In genomic region chr10:4812952-4813351, GRCh38 we compare ENCODE assay signal across 13 cellular contexts. TPM values are rescaled to one million over a fixed set of nuclear protein-coding genes. Genes with fewer than 3 reads are reported as not detected.
DNase-seq lines count a peak whose midpoint lies in the region; ATAC-seq, FAIRE-seq and TF ChIP-seq lines count a peak whose summit lies in the region.
"Had no signal": no experiment of that assay in that cellular context is flagged by ENCODE, and none has a peak within 500 bp of the region (broad histone marks: within the 10 kb centered on the region; RNA-seq: fewer than 3 reads in every experiment).

No MANE protein-coding gene starts in this region.

- no peak overlapping the region for H2BK5ac ChIP-seq in H1 (ENCODE audit: low read depth, low read length)
- H2BK5ac ChIP-seq in neuronal stem cell (ENCODE audit: low read length): no peak overlapping the region

- H3K9me2 ChIP-seq in PC-3 (replicated peaks; ENCODE audit: low read length): no peaks in the 10 kb centered on the region

- H2BK15ac ChIP-seq in H1 (ENCODE audit: low read length): no peak overlapping the region
- no peak overlapping the region for H2BK15ac ChIP-seq in neuronal stem cell (ENCODE audit: low read length)

- no peak overlapping the region for H2AFZ ChIP-seq in PC-3 (ENCODE audit: low read length)
- H2AFZ ChIP-seq in H1 (ENCODE audit: low read length): no peak overlapping the region
- no peak overlapping the region for H2AFZ ChIP-seq in neuronal stem cell (ENCODE audit: low read length)

- 82% methylated on average over 5 of the region's 5 CpGs; no CpG with 5 or more reads in 1 of the 2 experiments for WGBS in H1 (ENCODE audit: extremely low coverage in 1 of 2, insufficient coverage in 1 of 2, insufficient read length in 1 of 2, insufficient replicate concordance in 2 of 2, low coverage in 1 of 2, low lambda C conversion rate in 2 of 2, missing lambda C conversion rate in 1 of 2), 2 experiments
- no CpG with 5 or more reads among the region's 5 CpGs for WGBS in neuronal stem cell (ENCODE audit: extremely low coverage in 2 of 2, insufficient read length in 2 of 2, insufficient replicate concordance in 1 of 2), 2 donors

- H3K4ac ChIP-seq in H1 (replicated peaks; ENCODE audit: insufficient read length, low read depth, low read length): no peak overlapping the region
- no peak overlapping the region for H3K4ac ChIP-seq in neuronal stem cell (ENCODE audit: low read length)

- H3K4me3 ChIP-seq in PC-3 (ENCODE audit: low read length) (no peak overlapping the region), H1 (ENCODE audit: extremely low read depth in 1 of 4, insufficient read depth in 2 of 4, low read depth in 3 of 4, low read length in 4 of 4) (no peak overlapping the region), neuronal stem cell (ENCODE audit: low read length in 2 of 2) (no peak overlapping the region)

- H3K79me1 ChIP-seq in H1 (ENCODE audit: low read depth, low read length): no peaks in the 10 kb centered on the region
- H3K79me1 ChIP-seq in neuronal stem cell (ENCODE audit: low read depth, low read length): no peaks in the 10 kb centered on the region

- H3K36me3 ChIP-seq in PC-3 (ENCODE audit: low read depth, low read length): no peaks in the 10 kb centered on the region
- H3K36me3 ChIP-seq in H1 (ENCODE audit: control insufficient read depth in 2 of 4, insufficient read depth in 4 of 4, low read length in 3 of 4): no peaks in the 10 kb centered on the region
- H3K36me3 ChIP-seq in neuronal stem cell (replicated peaks in 1 of 2; ENCODE audit: control insufficient read depth in 2 of 2, insufficient read depth in 2 of 2, low read length in 2 of 2): no peaks in the 10 kb centered on the region

- H3K23ac ChIP-seq in H1 (ENCODE audit: insufficient read length) (no peak overlapping the region), neuronal stem cell (ENCODE audit: low read depth, low read length, poor library complexity) (no peak overlapping the region)

- H2AK5ac ChIP-seq in H1 (ENCODE audit: low read depth, low read length) (no peak overlapping the region), neuronal stem cell (ENCODE audit: low read depth, low read length) (no peak overlapping the region)

- H3K9ac ChIP-seq in PC-3 (ENCODE audit: low read length) (peak overlapping the region; percentile 33; the same call in 1 of the 2 replicates), H1 (replicated peaks in 1 of 4; ENCODE audit: extremely low read depth in 1 of 4, low read depth in 3 of 4, low read length in 3 of 4) (no peak overlapping the region), neuronal stem cell (ENCODE audit: low read depth, low read length, poor library complexity) (no peak overlapping the region)

- BruUV-seq in PC-3 (replicated peaks; lab: Mats Ljungman, UMichigan): no TSS peak

- no peaks in the 10 kb centered on the region for H3K79me2 ChIP-seq in PC-3 (ENCODE audit: low read length)
- no peaks in the 10 kb centered on the region for H3K79me2 ChIP-seq in H1 (ENCODE audit: control insufficient read depth in 1 of 2, insufficient read depth in 2 of 2, low read length in 2 of 2)

- no peaks in the 10 kb centered on the region for H3K36me3 Mint-ChIP-seq in type B pancreatic cell
- H3K36me3 Mint-ChIP-seq: naive B cell had no signal

- H3K18ac ChIP-seq in H1 (ENCODE audit: extremely low read depth, low read length): no peak overlapping the region
- no peak overlapping the region for H3K18ac ChIP-seq in neuronal stem cell (ENCODE audit: low read length)

- H4K20me1 ChIP-seq in PC-3 (ENCODE audit: low read length): no peaks in the 10 kb centered on the region
- no peaks in the 10 kb centered on the region for H4K20me1 ChIP-seq in H1 (replicated peaks in 1 of 2; ENCODE audit: control insufficient read depth in 1 of 2, insufficient read depth in 2 of 2, low read length in 2 of 2)

- no peak overlapping the region for H4K5ac ChIP-seq in H1 (ENCODE audit: insufficient read length, low read depth, low read length)

- no peak for TF ChIP-seq RAD21 in H1 (IDR thresholded peaks at IDR 0.05 in 1 of 2, conservative IDR thresholded peaks at IDR 0.05 in 1 of 2; ENCODE audit: low read depth in 2 of 2, low read length in 2 of 2)

- no peaks in the 10 kb centered on the region for H3K9me3 Mint-ChIP-seq in type B pancreatic cell

- H4K91ac ChIP-seq in H1 (replicated peaks; ENCODE audit: insufficient read length, low read length): no peak overlapping the region
- no peak overlapping the region for H4K91ac ChIP-seq in neuronal stem cell (ENCODE audit: low read depth, low read length, poor library complexity)

- H3K14ac ChIP-seq in H1 (ENCODE audit: insufficient read length) (no peak overlapping the region), neuronal stem cell (ENCODE audit: low read length) (no peak overlapping the region)

- no peak overlapping the region for H2BK120ac ChIP-seq in H1 (replicated peaks; ENCODE audit: low read depth, low read length)
- H2BK120ac ChIP-seq in neuronal stem cell (ENCODE audit: low read depth, low read length): no peak overlapping the region

- no peak for TF ChIP-seq POLR2A in H1 (IDR thresholded peaks at IDR 0.05; ENCODE audit: control extremely low read depth in 1 of 2, low read depth in 2 of 2, low read length in 2 of 2)

- no peak overlapping the region for H3K56ac ChIP-seq in H1 (replicated peaks; ENCODE audit: insufficient read length, low read depth, low read length)

- no peaks in the 10 kb centered on the region for H3K27me3 Mint-ChIP-seq in type B pancreatic cell

- H3K9me3 ChIP-seq in PC-3 (ENCODE audit: low read length): no peaks in the 10 kb centered on the region
- peaks cover 3 to 7% of the 10 kb centered on the region in 2 experiments; a peak in 2 of 4 replicates for H3K9me3 ChIP-seq in H1 (ENCODE audit: insufficient read depth in 2 of 2, low read depth in 1 of 2, low read length in 1 of 2)
- H3K9me3 ChIP-seq in neuronal stem cell (replicated peaks in 1 of 2; ENCODE audit: control insufficient read depth in 2 of 2, insufficient read depth in 1 of 2, low read depth in 1 of 2, low read length in 2 of 2): no peaks in the 10 kb centered on the region

- H3K27ac ChIP-seq in PC-3 (ENCODE audit: low read length) (peak overlapping the region; percentile 67), H1 (ENCODE audit: low read depth, low read length) (no peak overlapping the region), neuronal stem cell (replicated peaks; ENCODE audit: low read length) (no peak overlapping the region)

- CTCF ChIA-PET in PC-3 (lab: Charles Lee): no interaction called here
- CTCF ChIA-PET in H1 (lab: Charles Lee; ENCODE audit: partially characterized antibody): interaction anchor here (0.9 to 2.7 kb wide), 3 partner anchors 37 to 528 kb away, joined by 3 to 17 read pairs (median 5); no protein-coding TSS in a partner anchor

- peaks cover 2% of the 10 kb centered on the region; the same call in 1 of the 2 replicates for H3K23me2 ChIP-seq in H1 (ENCODE audit: low read depth, low read length)

- H2BK20ac ChIP-seq in H1 (ENCODE audit: low read length): no peak overlapping the region

- H3F3A ChIP-seq in PC-3 (ENCODE audit: low read length, unreplicated experiment): no peaks in the 10 kb centered on the region

- no peak for TF ChIP-seq EP300 in H1 (IDR thresholded peaks at IDR 0.05; ENCODE audit: borderline replicate concordance in 1 of 2, low read depth in 2 of 2, low read length in 2 of 2)

- H3K27me3 ChIP-seq in PC-3 (ENCODE audit: low read length) (no peaks in the 10 kb centered on the region), H1 (replicated peaks in 1 of 4; ENCODE audit: control insufficient read depth in 3 of 4, extremely low read depth in 1 of 4, insufficient read depth in 3 of 4, low read length in 3 of 4) (no peaks in the 10 kb centered on the region), neuronal stem cell (ENCODE audit: control insufficient read depth in 3 of 3, insufficient read depth in 3 of 3, low read depth in 1 of 3, low read length in 3 of 3) (no peaks in the 10 kb centered on the region)

- no peak overlapping the region for H3K4me3 Mint-ChIP-seq in type B pancreatic cell
- H3K4me3 Mint-ChIP-seq: naive B cell had no signal

- TF ChIP-seq CTCF in PC-3 (conservative IDR thresholded peaks at IDR 0.05; ENCODE audit: low read depth, low read length) (no peak), H1 (IDR thresholded peaks at IDR 0.05; ENCODE audit: control extremely low read depth in 1 of 3, insufficient read depth in 1 of 3, low read depth in 1 of 3, low read length in 3 of 3) (no peak), type B pancreatic cell (conservative IDR thresholded peaks at IDR 0.05) (no peak)

- no peak for FAIRE-seq in H1 (lab: Jason Lieb, UNC)

- H3K4me1 Mint-ChIP-seq in type B pancreatic cell (ENCODE audit: unreplicated experiment): no peaks in the 10 kb centered on the region

- peak; percentile 80 for ATAC-seq in PC-3
- no peak for ATAC-seq in GM19463 (IDR thresholded peaks at IDR 0.05; ENCODE audit: unreplicated experiment)

- H3K4me2 ChIP-seq in PC-3 (ENCODE audit: low read length): no peak overlapping the region
- H3K4me2 ChIP-seq in H1 (ENCODE audit: insufficient read depth in 1 of 2, low read depth in 2 of 2, low read length in 2 of 2): no peak overlapping the region
- H3K4me2 ChIP-seq in neuronal stem cell (ENCODE audit: insufficient read depth, low read length, poor library complexity, severe bottlenecking): no peak overlapping the region

- intact Hi-C loops in PC-3 (cut with micrococcal nuclease): no loop called here

- POLR2A ChIA-PET in PC-3 (lab: Charles Lee; ENCODE audit: unreplicated experiment): no interaction called here
- POLR2A ChIA-PET in H1 (lab: Charles Lee; ENCODE audit: partially characterized antibody): no interaction called here

- H3K4me1 ChIP-seq in PC-3 (ENCODE audit: insufficient read depth, low read length): peaks cover 17% of the 10 kb centered on the region
- H3K4me1 ChIP-seq in H1 (replicated peaks in 1 of 4; ENCODE audit: control insufficient read depth in 3 of 4, insufficient read depth in 4 of 4, low read length in 3 of 4): no peaks in the 10 kb centered on the region
- no peaks in the 10 kb centered on the region for H3K4me1 ChIP-seq in neuronal stem cell (ENCODE audit: control insufficient read depth in 2 of 2, insufficient read depth in 1 of 2, low read depth in 1 of 2, low read length in 2 of 2)

- H4K8ac ChIP-seq in H1 (ENCODE audit: extremely low read depth, insufficient read depth, low read length) (no peak overlapping the region), neuronal stem cell (ENCODE audit: low read depth, low read length) (no peak overlapping the region)

- H3K27ac Mint-ChIP-seq in type B pancreatic cell: no peak overlapping the region
- H3K27ac Mint-ChIP-seq: naive B cell had no signal

- DNase-seq in EL (peak; percentile 84), PC-3 (peak; percentile 66), H1 (ENCODE audit: low read depth in 1 of 2, low spot score in 2 of 2) (no peak), non-pigmented ciliary epithelial cell (ENCODE audit: low read depth) (peak; percentile 84), type B pancreatic cell (ENCODE audit: extremely low spot score, unreplicated experiment) (no peak), neuronal stem cell (ENCODE audit: low spot score) (no peak)
- no peak for DNase-seq in activated CD8-positive, alpha-beta memory T cell treated with anti-CD3 and anti-CD28 coated beads, Interleukin-2, amount 50 U/mL, for 4 hours
- DNase-seq: activated CD4-positive, alpha-beta T cell treated with anti-CD3 and anti-CD28 coated beads, Interleukin-2, amount 50 U/mL, for 48 hours; head of caudate nucleus; naive B cell; NCI-H1092; RPMI8226 had no signal

- H2BK12ac ChIP-seq in H1 (ENCODE audit: low read depth, low read length): no peak overlapping the region
- H2BK12ac ChIP-seq in neuronal stem cell (ENCODE audit: low read length): no peak overlapping the region

RNA-seq across cellular contexts. Expression of gene AKR1E2, which starts 13.1 kb away (rescaled TPM):
- 0.36 TPM in 1 of 2 replicates, not detected in the other for total RNA-seq in PC-3 (2014; rRNA removed)
- total RNA-seq in H1 (2021; fragmentation: NEBNext Ultra II Directional; extraction: Animal tissue kit (Norgen Biotek cat#: 25700)): 3.5 TPM in 2 replicates
- 2.1 and 2.6 TPM in 2 replicates for polyA plus RNA-seq in H1 (2011; rRNA removed)
- 4.8 TPM for polyA plus RNA-seq in H1 (2011; cell fraction: cytosol; rRNA removed)
- 6.2 TPM for polyA plus RNA-seq in H1 (2011; cell fraction: nucleus; rRNA removed)
- 0.99 to 3.1 TPM (median 2.2 TPM) in 4 replicates for polyA plus RNA-seq in H1 (2012, experiment 1 of 2)
- 1.6 TPM for polyA plus RNA-seq in H1 (2012, experiment 2 of 2)
- polyA plus RNA-seq in H1 (2013, experiment 1 of 2): 1.4 TPM
- polyA plus RNA-seq in H1 (2013, experiment 2 of 2): 1.2 TPM
- polyA minus RNA-seq in H1 (2011; rRNA and poly(A)+ RNA removed): 11.6 and 14.8 TPM in 2 replicates
- polyA minus RNA-seq in H1 (2011; cell fraction: cytosol; rRNA and poly(A)+ RNA removed): 4.0 TPM
- 13.4 TPM for polyA minus RNA-seq in H1 (2011; cell fraction: nucleus; rRNA and poly(A)+ RNA removed)
- total RNA-seq in type B pancreatic cell (ENCODE audit: low replicate concordance): 4.7 and 6.6 TPM in 2 replicates
- polyA plus RNA-seq in neuronal stem cell (2013, experiment 1 of 2): 1.2 TPM
- 1.1 TPM for polyA plus RNA-seq in neuronal stem cell (2013, experiment 2 of 2)

Comparison
In these comparisons a context has a peak if more than half of its experiments do, and no peak if none do; other contexts are left out.
1. DNase-seq: peak in EL (single experiment), PC-3 (single experiment) and non-pigmented ciliary epithelial cell (single experiment); none in H1 (0 of 2), activated CD8-positive, alpha-beta memory T cell treated with anti-CD3 and anti-CD28 coated beads, Interleukin-2, amount 50 U/mL, for 4 hours (single experiment), type B pancreatic cell (single experiment) and neuronal stem cell (single experiment).